ENCODE assay signal across 16 cellular contexts in the genomic region with DNA sequence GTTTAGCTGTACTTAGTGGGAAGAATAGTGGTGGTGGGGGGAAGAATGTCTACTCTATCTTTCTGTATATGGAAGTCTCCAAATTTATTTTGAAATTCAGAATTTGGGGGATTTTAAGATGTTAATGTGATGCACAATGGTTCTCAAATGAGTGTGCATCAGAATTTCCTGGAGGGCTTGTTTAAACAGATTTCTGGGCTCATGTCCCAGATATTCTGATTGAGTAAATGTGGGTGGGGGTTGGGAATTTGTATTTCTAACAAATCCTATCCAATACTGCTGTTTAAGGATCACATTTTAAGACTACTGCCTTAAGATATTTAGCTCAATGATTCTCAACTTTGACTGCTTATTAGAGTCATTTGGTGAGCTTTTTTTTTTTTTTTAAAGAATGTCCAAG. TPM values are rescaled to one million over a fixed set of nuclear protein-coding genes. Genes with fewer than 3 reads are reported as not detected.
DNase-seq lines count a peak whose midpoint lies in the region; ATAC-seq and TF ChIP-seq lines count a peak whose summit lies in the region.
"Had no signal": no experiment of that assay in that cellular context is flagged by ENCODE, and none has a peak within 500 bp of the region (broad histone marks: within the 10 kb centered on the region; RNA-seq: fewer than 3 reads in every experiment).

No MANE protein-coding gene starts in this region.

- intact Hi-C loops in IMR-90 (cut with micrococcal nuclease): no loop called here
- intact Hi-C loops in mammary epithelial cell (cut with micrococcal nuclease): no loop called here

- H3K9me3 ChIP-seq in IMR-90 (ENCODE audit: control insufficient read depth, insufficient read depth, low read length) (no peaks in the 10 kb centered on the region), mammary epithelial cell (replicated peaks; ENCODE audit: insufficient read depth, low read length) (no peaks in the 10 kb centered on the region), gastroesophageal sphincter (no peaks in the 10 kb centered on the region)

- no peak overlapping the region for H3K14ac ChIP-seq in IMR-90 (replicated peaks; ENCODE audit: low read depth, low read length)

- H3K9me1 ChIP-seq in IMR-90 (ENCODE audit: insufficient read depth, low read length): no peaks in the 10 kb centered on the region

- H3K27ac ChIP-seq in IMR-90 (ENCODE audit: insufficient read depth, low read length) (no peak overlapping the region), mammary epithelial cell (ENCODE audit: insufficient read depth, low read depth, low read length) (no peak overlapping the region), gastroesophageal sphincter (no peak overlapping the region)
- H3K27ac ChIP-seq: BLaER1 treated with 17β-estradiol and CSF1 and Interleukin-3, amounts not matched to agents 10 nM and 100 nM had no signal

- TF ChIP-seq EP300 in gastroesophageal sphincter (IDR thresholded peaks at IDR 0.05): no peak

- no peaks in the 10 kb centered on the region for H3K4me1 ChIP-seq in IMR-90 (ENCODE audit: control insufficient read depth, insufficient read depth, low read length)
- H3K4me1 ChIP-seq in mammary epithelial cell (ENCODE audit: insufficient read depth, low read length): no peaks in the 10 kb centered on the region
- no peaks in the 10 kb centered on the region for H3K4me1 ChIP-seq in gastroesophageal sphincter
- H3K4me1 ChIP-seq: BLaER1 treated with 17β-estradiol and CSF1 and Interleukin-3, amounts not matched to agents 10 nM and 100 nM had no signal

- H3K18ac ChIP-seq in IMR-90 (ENCODE audit: low read depth, low read length): no peak overlapping the region

- POLR2A ChIA-PET in IMR-90 (lab: Charles Lee; ENCODE audit: unreplicated experiment): interaction anchor here (0.5 to 0.7 kb wide), 3 partner anchors 199 to 1999 kb away, joined by 3 to 7 read pairs (median 3); no protein-coding TSS in a partner anchor

- H2BK5ac ChIP-seq in IMR-90 (ENCODE audit: low read depth, low read length, poor library complexity, severe bottlenecking): no peak overlapping the region

- H3K79me2 ChIP-seq in mammary epithelial cell (ENCODE audit: insufficient read depth, low read length): no peaks in the 10 kb centered on the region

- H3K79me1 ChIP-seq in IMR-90 (ENCODE audit: low read depth in 1 of 2, low read length in 2 of 2): no peaks in the 10 kb centered on the region

- dilution Hi-C loops in IMR-90 (cut with HindIII; ENCODE audit: low sequenced_read_pairs, unreplicated experiment): no loop called here
- dilution Hi-C loops in mammary epithelial cell (cut with HindIII; ENCODE audit: low sequenced_read_pairs): no loop called here

- H4K20me1 ChIP-seq in IMR-90 (ENCODE audit: insufficient read depth, low read length) (no peaks in the 10 kb centered on the region), mammary epithelial cell (ENCODE audit: insufficient read depth, low read length) (no peaks in the 10 kb centered on the region)
- H4K20me1 ChIP-seq: BLaER1 treated with 17β-estradiol and CSF1 and Interleukin-3, amounts not matched to agents 10 nM and 100 nM had no signal

- H2AK9ac ChIP-seq in IMR-90 (replicated peaks; ENCODE audit: low read depth, low read length, poor library complexity): no peak overlapping the region

- no peak overlapping the region for H3K23ac ChIP-seq in IMR-90 (ENCODE audit: low read depth, low read length)

- no peak overlapping the region for H2AK5ac ChIP-seq in IMR-90 (ENCODE audit: low read depth, low read length)

- H3K56ac ChIP-seq in IMR-90 (ENCODE audit: extremely low read depth, insufficient read depth, low read length): no peak overlapping the region

- BruUV-seq in IMR-90 (replicated peaks; lab: Mats Ljungman, UMichigan): no TSS peak
- BruUV-seq in mammary epithelial cell (replicated peaks; lab: Mats Ljungman, UMichigan): no TSS peak

- H4K5ac ChIP-seq in IMR-90 (ENCODE audit: low read depth, low read length): no peak overlapping the region

- H3K36me3 ChIP-seq in IMR-90 (ENCODE audit: control insufficient read depth, insufficient read depth, low read length): no peaks in the 10 kb centered on the region
- no peaks in the 10 kb centered on the region for H3K36me3 ChIP-seq in mammary epithelial cell (ENCODE audit: insufficient read depth, low read length)
- H3K36me3 ChIP-seq in gastroesophageal sphincter: no peaks in the 10 kb centered on the region
- H3K36me3 ChIP-seq: BLaER1 treated with 17β-estradiol and CSF1 and Interleukin-3, amounts not matched to agents 10 nM and 100 nM had no signal

- no peak overlapping the region for H4K8ac ChIP-seq in IMR-90 (ENCODE audit: low read depth in 2 of 2, low read length in 2 of 2)

- 0 out of 2 replicates have a peak, but pooled peaks have one; percentile 37 for ATAC-seq in IMR-90 (ENCODE audit: low read depth)
- no peak for ATAC-seq in gastroesophageal sphincter
- ATAC-seq in HG03457 (IDR thresholded peaks at IDR 0.05; ENCODE audit: unreplicated experiment): no peak
- ATAC-seq: CD8-positive, alpha-beta T cell; HCT116 had no signal

- no peak overlapping the region for H4K91ac ChIP-seq in IMR-90 (ENCODE audit: insufficient read depth, low read depth, low read length)

- DNase-seq in IMR-90 (peak; percentile 21), mammary epithelial cell (peak; percentile 18), fibroblast of gingiva (ENCODE audit: low read depth) (peak; percentile 12), iris pigment epithelial cell (ENCODE audit: low read depth) (peak; percentile 24), NOMO-1 treated with dmso at 0.1 percent for 144 hours (lab: John Stamatoyannopoulos, UW; ENCODE audit: unreplicated experiment) (no peak)
- DNase-seq: Calu3; CD8-positive, alpha-beta T cell; DMS79 treated with DMSO at 0.1 percent for 48 hours; GF-D8; GOT3; H7; HFFc6 had no signal

- no peak overlapping the region for H2BK120ac ChIP-seq in IMR-90 (ENCODE audit: low read depth, low read length)

- H2AFZ ChIP-seq in IMR-90 (replicated peaks; ENCODE audit: low read length, poor library complexity): no peak overlapping the region
- H2AFZ ChIP-seq in mammary epithelial cell (ENCODE audit: low read depth, low read length): no peak overlapping the region

- no peak overlapping the region for H3K9ac ChIP-seq in IMR-90 (ENCODE audit: low read depth, low read length)
- H3K9ac ChIP-seq in mammary epithelial cell (ENCODE audit: insufficient read depth, low read length): no peak overlapping the region
- H3K9ac ChIP-seq: BLaER1 treated with 17β-estradiol and CSF1 and Interleukin-3, amounts not matched to agents 10 nM and 100 nM had no signal

- TF ChIP-seq RAD21 in IMR-90 (IDR thresholded peaks at IDR 0.05; ENCODE audit: low read length): no peak

- no peak for TF ChIP-seq CTCF in IMR-90 (conservative IDR thresholded peaks at IDR 0.05; ENCODE audit: low read depth, low read length)
- TF ChIP-seq CTCF in mammary epithelial cell (conservative IDR thresholded peaks at IDR 0.05 in 1 of 2, IDR thresholded peaks at IDR 0.05 in 1 of 2; ENCODE audit: extremely low read depth in 1 of 2, insufficient read depth in 1 of 2, low read depth in 1 of 2, low read length in 2 of 2): no peak
- TF ChIP-seq CTCF in gastroesophageal sphincter (IDR thresholded peaks at IDR 0.05): no peak

- CTCF ChIA-PET in IMR-90 (lab: Yijun Ruan, JAX) (no interaction called here), mammary epithelial cell (lab: Charles Lee; ENCODE audit: low non-redundant PET) (no interaction called here)

- H3K4me3 ChIP-seq in IMR-90 (ENCODE audit: insufficient read depth, low read depth, low read length) (no peak overlapping the region), mammary epithelial cell (replicated peaks in 1 of 3; ENCODE audit: insufficient read depth in 1 of 3, low read depth in 2 of 3, low read length in 3 of 3) (no peak overlapping the region), gastroesophageal sphincter (no peak overlapping the region)
- H3K4me3 ChIP-seq: BLaER1 treated with 17β-estradiol and CSF1 and Interleukin-3, amounts not matched to agents 10 nM and 100 nM had no signal

- TF ChIP-seq POLR2A in IMR-90 (IDR thresholded peaks at IDR 0.05; ENCODE audit: low read depth, low read length): no peak
- no peak for TF ChIP-seq POLR2A in gastroesophageal sphincter (IDR thresholded peaks at IDR 0.05)

- H3K27me3 ChIP-seq in IMR-90 (ENCODE audit: control insufficient read depth, insufficient read depth, low read length) (peaks cover 2% of the 10 kb centered on the region; the same call in 1 of the 2 replicates), mammary epithelial cell (ENCODE audit: insufficient read depth, low read length) (no peaks in the 10 kb centered on the region), gastroesophageal sphincter (no peaks in the 10 kb centered on the region)

- no peak overlapping the region for H2BK15ac ChIP-seq in IMR-90 (ENCODE audit: low read depth, low read length)

- no peak overlapping the region for H3K4ac ChIP-seq in IMR-90 (ENCODE audit: low read depth, low read length)

- in situ Hi-C loops in IMR-90 (cut with MboI; ENCODE audit: low sequenced_read_pairs) (no loop called here), mammary epithelial cell (cut with MboI; ENCODE audit: low sequenced_read_pairs in 2 of 2) (no loop called here)

- H2BK20ac ChIP-seq in IMR-90 (ENCODE audit: low read depth, low read length): no peak overlapping the region

- no peak overlapping the region for H3K4me2 ChIP-seq in IMR-90 (ENCODE audit: low read depth, low read length)
- H3K4me2 ChIP-seq in mammary epithelial cell (ENCODE audit: insufficient read depth, low read depth, low read length): no peak overlapping the region
- H3K4me2 ChIP-seq: BLaER1 treated with 17β-estradiol and CSF1 and Interleukin-3, amounts not matched to agents 10 nM and 100 nM had no signal

TF ChIP-seq in IMR-90, 13 proteins besides CTCF, POLR2A, EP300 and RAD21:
- TF ChIP-seq MXI1 (IDR thresholded peaks at IDR 0.05; ENCODE audit: borderline replicate concordance, low read depth, low read length) (no peak), RCOR1 (IDR thresholded peaks at IDR 0.05; ENCODE audit: insufficient replicate concordance, low read length) (no peak), MAZ (IDR thresholded peaks at IDR 0.05; ENCODE audit: borderline replicate concordance, low read depth, low read length) (no peak), MAFK (IDR thresholded peaks at IDR 0.05; ENCODE audit: low read depth, low read length) (no peak), CEBPB (IDR thresholded peaks at IDR 0.05; ENCODE audit: low read depth, low read length) (no peak)

RNA-seq across cellular contexts. Expression of a gene that starts 15.1 kb away (rescaled TPM):
- 2.7 and 3.9 TPM in 2 replicates for total RNA-seq in IMR-90 (2012; rRNA removed)
- polyA plus RNA-seq in IMR-90 (2012; rRNA removed): 4.6 and 5.1 TPM in 2 replicates
- polyA plus RNA-seq in IMR-90 (2012; cell fraction: cytosol; rRNA removed): 0.55 TPM in 2 replicates
- polyA plus RNA-seq in IMR-90 (2012; cell fraction: nucleus; rRNA removed; ENCODE audit: low replicate concordance): 7.2 and 48.9 TPM in 2 replicates
- 10 to 100 TPM; 13.5 to 15.3 TPM for total RNA-seq in mammary epithelial cell
- 6.1 TPM for polyA plus RNA-seq in mammary epithelial cell
- 1.7 TPM for polyA minus RNA-seq in mammary epithelial cell
- total RNA-seq in gastroesophageal sphincter: 10 to 100 TPM in 2 of 4 donors, 1 to 10 TPM in 2; 7.6 to 18.4 (median 10.3) TPM
